ENCODE assay signal across 13 cellular contexts in the genomic region with DNA sequence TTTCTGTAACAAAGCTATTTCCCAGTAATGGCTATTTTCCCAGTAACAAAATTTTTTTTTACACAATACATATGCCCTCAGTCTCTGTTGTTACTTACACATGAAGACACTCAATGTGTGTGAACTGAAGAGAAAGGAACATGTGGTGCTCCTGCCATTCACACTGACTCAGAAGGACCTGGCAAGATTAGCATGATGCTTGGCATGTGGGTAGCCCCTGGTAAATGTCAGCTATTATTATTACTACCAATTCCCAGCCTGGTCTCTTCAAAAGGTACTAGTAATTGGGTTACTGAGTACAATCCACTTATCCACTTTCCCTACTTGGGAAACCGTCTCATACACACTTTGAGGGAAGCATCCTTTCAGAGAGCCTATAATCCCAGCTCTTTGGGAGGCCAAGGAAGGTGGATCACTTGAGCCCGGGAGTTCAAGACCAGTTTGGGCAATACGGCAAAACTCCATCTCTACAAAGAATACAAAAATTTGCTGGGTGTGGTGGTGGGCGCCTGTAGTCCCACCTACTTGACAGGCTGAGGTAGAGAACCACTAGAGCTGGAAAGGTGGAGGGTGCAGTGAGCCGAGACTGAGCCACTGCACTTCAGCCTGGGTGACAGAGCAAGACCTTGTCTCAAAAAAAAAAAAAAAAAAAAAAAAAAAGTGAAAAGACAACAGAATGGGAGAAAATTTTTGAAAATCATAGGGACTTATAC. TPM values are rescaled to one million over a fixed set of nuclear protein-coding genes. Genes with fewer than 3 reads are reported as not detected.
DNase-seq lines count a peak whose midpoint lies in the region; ATAC-seq and TF ChIP-seq lines count a peak whose summit lies in the region.
"Had no signal": no experiment of that assay in that cellular context is flagged by ENCODE, and none has a peak within 500 bp of the region (broad histone marks: within the 10 kb centered on the region; RNA-seq: fewer than 3 reads in every experiment).

No MANE protein-coding gene starts in this region.

- peaks cover 4 to 14% of the 10 kb centered on the region in 2 donors for H3K36me3 Mint-ChIP-seq in activated naive CD4-positive, alpha-beta T cell treated with anti-CD3 and anti-CD28 coated beads, Interleukin-2, amount 50 U/mL, for 72 hours
- peaks cover 63% of the 10 kb centered on the region for H3K36me3 Mint-ChIP-seq in activated naive CD8-positive, alpha-beta T cell treated with anti-CD3 and anti-CD28 coated beads, Interleukin-2, amount 50 U/mL, for 24 hours (ENCODE audit: low read depth)

- no peak for TF ChIP-seq EP300 in sigmoid colon (IDR thresholded peaks at IDR 0.05)

- peaks cover 0 to 58% (median 2%) of the 10 kb centered on the region in 4 donors for H3K36me3 ChIP-seq in sigmoid colon

- no peaks in the 10 kb centered on the region for H3K9me3 Mint-ChIP-seq in activated naive CD4-positive, alpha-beta T cell treated with anti-CD3 and anti-CD28 coated beads, Interleukin-2, amount 50 U/mL, for 72 hours
- H3K9me3 Mint-ChIP-seq in activated naive CD8-positive, alpha-beta T cell treated with anti-CD3 and anti-CD28 coated beads, Interleukin-2, amount 50 U/mL, for 24 hours, result no peaks in the 10 kb centered on the region
- H3K9me3 Mint-ChIP-seq in stimulated activated naive CD8-positive, alpha-beta T cell treated with anti-CD3 and anti-CD28 coated beads, Interleukin-15, amount 100 ng/mL, for 72 hours, result no peaks in the 10 kb centered on the region

- no peaks in the 10 kb centered on the region for H3K27me3 Mint-ChIP-seq in activated naive CD8-positive, alpha-beta T cell treated with anti-CD3 and anti-CD28 coated beads, Interleukin-2, amount 50 U/mL, for 24 hours
- no peaks in the 10 kb centered on the region for H3K27me3 Mint-ChIP-seq in stimulated activated naive CD8-positive, alpha-beta T cell treated with anti-CD3 and anti-CD28 coated beads, Interleukin-15, amount 100 ng/mL, for 72 hours

- intact Hi-C loops in sigmoid colon (cut with DNase I), result no loop called here

- 91 to 92% methylated on average over 5 of the region's 5 CpGs for WGBS in sigmoid colon, 2 donors

- peak overlapping the region in 1 of 2 donors; percentile 81 for H3K27ac Mint-ChIP-seq in activated naive CD4-positive, alpha-beta T cell treated with anti-CD3 and anti-CD28 coated beads, Interleukin-2, amount 50 U/mL, for 72 hours
- H3K27ac Mint-ChIP-seq in activated naive CD8-positive, alpha-beta T cell treated with anti-CD3 and anti-CD28 coated beads, Interleukin-2, amount 50 U/mL, for 24 hours, result peak overlapping the region; percentile 68
- peak overlapping the region in 1 of 2 donors; percentile 78 for H3K27ac Mint-ChIP-seq in stimulated activated naive CD8-positive, alpha-beta T cell treated with anti-CD3 and anti-CD28 coated beads, Interleukin-15, amount 100 ng/mL, for 72 hours

- ATAC-seq in activated naive CD4-positive, alpha-beta T cell treated with anti-CD3 and anti-CD28 coated beads, Interleukin-2, amount 50 U/mL, for 72 hours, result peak; percentile 29 to 51
- peak; percentile 29 for ATAC-seq in HG02852 (IDR thresholded peaks at IDR 0.05; ENCODE audit: unreplicated experiment)
- peak; percentile 37 for ATAC-seq in activated naive CD8-positive, alpha-beta T cell treated with anti-CD3 and anti-CD28 coated beads, Interleukin-2, amount 50 U/mL, for 24 hours
- ATAC-seq in stimulated activated naive CD8-positive, alpha-beta T cell treated with anti-CD3 and anti-CD28 coated beads, Interleukin-15, amount 100 ng/mL, for 72 hours, result peak; percentile 65
- ATAC-seq: left lobe of liver had no signal

- H3K4me1 Mint-ChIP-seq in activated naive CD8-positive, alpha-beta T cell treated with anti-CD3 and anti-CD28 coated beads, Interleukin-2, amount 50 U/mL, for 24 hours, result peaks cover 71% of the 10 kb centered on the region
- peaks cover 61% of the 10 kb centered on the region for H3K4me1 Mint-ChIP-seq in stimulated activated naive CD8-positive, alpha-beta T cell treated with anti-CD3 and anti-CD28 coated beads, Interleukin-15, amount 100 ng/mL, for 72 hours

- peaks cover 0 to 6% (median 0%) of the 10 kb centered on the region in 4 donors for H3K4me1 ChIP-seq in sigmoid colon

- peak overlapping the region; percentile 2 for H3K4me3 Mint-ChIP-seq in activated naive CD8-positive, alpha-beta T cell treated with anti-CD3 and anti-CD28 coated beads, Interleukin-2, amount 50 U/mL, for 24 hours
- peak overlapping the region in 1 of 2 donors; percentile 15 for H3K4me3 Mint-ChIP-seq in stimulated activated naive CD8-positive, alpha-beta T cell treated with anti-CD3 and anti-CD28 coated beads, Interleukin-15, amount 100 ng/mL, for 72 hours

- H3K9me3 ChIP-seq in sigmoid colon, result no peaks in the 10 kb centered on the region

- TF ChIP-seq POLR2A in sigmoid colon (IDR thresholded peaks at IDR 0.05), result no peak

- H3K4me3 ChIP-seq in sigmoid colon, result no peak overlapping the region

- H3K27ac ChIP-seq in sigmoid colon, result no peak overlapping the region
- H3K27ac ChIP-seq: parathyroid adenoma had no signal

- no peak for TF ChIP-seq CTCF in sigmoid colon (IDR thresholded peaks at IDR 0.05)

- H3K27me3 ChIP-seq in sigmoid colon, result no peaks in the 10 kb centered on the region

- DNase-seq in activated naive CD4-positive, alpha-beta T cell treated with anti-CD3 and anti-CD28 coated beads, Interleukin-2, amount 50 U/mL, for 72 hours (ENCODE audit: low spot score in 2 of 2), result no peak
- no peak for DNase-seq in activated naive CD4-positive, alpha-beta T cell treated with anti-CD3 and anti-CD28 coated beads, Interleukin-2, amount 50 U/mL, for 16 hours
- DNase-seq in activated naive CD8-positive, alpha-beta T cell treated with anti-CD3 and anti-CD28 coated beads, Interleukin-2, amount 50 U/mL, for 24 hours, result no peak
- no peak for DNase-seq in stimulated activated naive CD8-positive, alpha-beta T cell treated with anti-CD3 and anti-CD28 coated beads, Interleukin-15, amount 100 ng/mL, for 72 hours
- DNase-seq in AG08395 (ENCODE audit: low spot score) (no peak), SIG-M5 treated with dmso at 0.1 percent for 504 hours (lab: John Stamatoyannopoulos, UW; ENCODE audit: unreplicated experiment) (no peak), sigmoid colon (no peak)
- DNase-seq: hippocampal formation, NCI-H187, NCI-H69 had no signal

RNA-seq across cellular contexts. Expression of gene RBBP7, which starts 14.6 kb away (rescaled TPM):
- 100 to 1,000 TPM; 185 to 197 TPM for total RNA-seq in activated naive CD4-positive, alpha-beta T cell treated with anti-CD3 and anti-CD28 coated beads, Interleukin-2, amount 50 U/mL, for 72 hours
- 100 to 1,000 TPM in 3 of 4 donors, 10 to 100 TPM in 1; 99.8 to 130 (median 118) TPM for total RNA-seq in sigmoid colon
- polyA plus RNA-seq in sigmoid colon, result 100 to 1,000 TPM in 1 of 3 donors, 10 to 100 TPM in 2; 59.4 to 110 (median 70.9) TPM
